1 cellular context compared by ENCODE assay signal in the genomic region with DNA sequence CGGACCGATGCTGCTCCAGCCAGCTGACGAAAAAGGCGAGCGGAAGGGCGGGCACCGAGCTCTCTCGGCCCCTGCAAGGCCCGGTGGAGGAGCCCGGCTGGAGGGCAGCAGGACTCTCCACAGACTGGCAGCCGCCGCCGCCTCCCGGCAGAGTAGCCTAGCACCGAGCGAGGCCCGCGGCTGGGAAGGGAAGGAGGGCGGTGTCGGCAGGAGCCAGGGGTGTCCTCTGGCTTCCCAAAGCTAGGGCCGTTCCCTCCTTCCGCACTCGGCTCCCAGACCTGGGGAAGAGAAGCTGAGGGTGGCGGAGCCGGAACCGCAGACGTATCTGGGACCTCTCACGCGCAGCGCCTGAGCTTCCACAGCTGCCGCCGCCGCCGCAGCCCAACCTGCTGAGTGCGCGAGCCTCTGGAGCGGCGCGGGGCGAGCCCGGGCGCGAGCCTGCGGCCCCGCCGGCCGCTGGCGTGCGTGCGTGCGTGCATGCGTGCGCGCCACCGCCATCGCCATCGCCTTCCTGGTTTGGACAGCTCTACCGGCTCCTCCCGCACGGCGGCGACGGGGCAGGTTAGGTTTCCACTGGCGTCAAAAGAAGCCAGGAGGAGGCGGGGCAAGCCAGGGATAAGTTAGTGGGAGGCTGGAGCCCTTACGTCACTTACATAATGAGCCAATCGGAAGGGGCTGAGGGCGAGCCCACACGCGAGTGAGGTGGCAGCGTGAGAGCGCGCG.
TF ChIP-seq lines count a peak whose summit lies in the region.

RAB6A (minus strand) TSS at position 395 of the 723 bp plus-strand sequence. CDS start 439 bp downstream, outside the sequence.

TF ChIP-seq in K562, 482 proteins besides CTCF, POLR2A, EP300 and RAD21 (continued from another document and continues in another):
- TF ChIP-seq, protein P1, sequence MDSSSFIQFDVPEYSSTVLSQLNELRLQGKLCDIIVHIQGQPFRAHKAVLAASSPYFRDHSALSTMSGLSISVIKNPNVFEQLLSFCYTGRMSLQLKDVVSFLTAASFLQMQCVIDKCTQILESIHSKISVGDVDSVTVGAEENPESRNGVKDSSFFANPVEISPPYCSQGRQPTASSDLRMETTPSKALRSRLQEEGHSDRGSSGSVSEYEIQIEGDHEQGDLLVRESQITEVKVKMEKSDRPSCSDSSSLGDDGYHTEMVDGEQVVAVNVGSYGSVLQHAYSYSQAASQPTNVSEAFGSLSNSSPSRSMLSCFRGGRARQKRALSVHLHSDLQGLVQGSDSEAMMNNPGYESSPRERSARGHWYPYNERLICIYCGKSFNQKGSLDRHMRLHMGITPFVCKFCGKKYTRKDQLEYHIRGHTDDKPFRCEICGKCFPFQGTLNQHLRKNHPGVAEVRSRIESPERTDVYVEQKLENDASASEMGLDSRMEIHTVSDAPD (CRISPR knock-in tag; IDR thresholded peaks at IDR 0.05), result no peak
- TF ChIP-seq KAT7 (CRISPR knock-in tag; IDR thresholded peaks at IDR 0.05; ENCODE audit: borderline replicate concordance), result no peak
- 0 out of 2 replicates have a peak, but pooled peaks have one; percentile 59 for TF ChIP-seq PML (IDR thresholded peaks at IDR 0.05; ENCODE audit: low read length)
- 0 out of 2 replicates have a peak, but pooled peaks have one; percentile 55 for TF ChIP-seq E2F3 (CRISPR knock-in tag; IDR thresholded peaks at IDR 0.05)
- TF ChIP-seq THAP12 (CRISPR knock-in tag; IDR thresholded peaks at IDR 0.05), result peak; percentile 85
- TF ChIP-seq SAP30 (IDR thresholded peaks at IDR 0.05; ENCODE audit: borderline replicate concordance, insufficient read depth, low read depth, low read length, poor library complexity, severe bottlenecking), result peak; percentile 75
- no peak for TF ChIP-seq HOXB6 (CRISPR knock-in tag; IDR thresholded peaks at IDR 0.05; ENCODE audit: borderline replicate concordance)
- TF ChIP-seq, protein P2, sequence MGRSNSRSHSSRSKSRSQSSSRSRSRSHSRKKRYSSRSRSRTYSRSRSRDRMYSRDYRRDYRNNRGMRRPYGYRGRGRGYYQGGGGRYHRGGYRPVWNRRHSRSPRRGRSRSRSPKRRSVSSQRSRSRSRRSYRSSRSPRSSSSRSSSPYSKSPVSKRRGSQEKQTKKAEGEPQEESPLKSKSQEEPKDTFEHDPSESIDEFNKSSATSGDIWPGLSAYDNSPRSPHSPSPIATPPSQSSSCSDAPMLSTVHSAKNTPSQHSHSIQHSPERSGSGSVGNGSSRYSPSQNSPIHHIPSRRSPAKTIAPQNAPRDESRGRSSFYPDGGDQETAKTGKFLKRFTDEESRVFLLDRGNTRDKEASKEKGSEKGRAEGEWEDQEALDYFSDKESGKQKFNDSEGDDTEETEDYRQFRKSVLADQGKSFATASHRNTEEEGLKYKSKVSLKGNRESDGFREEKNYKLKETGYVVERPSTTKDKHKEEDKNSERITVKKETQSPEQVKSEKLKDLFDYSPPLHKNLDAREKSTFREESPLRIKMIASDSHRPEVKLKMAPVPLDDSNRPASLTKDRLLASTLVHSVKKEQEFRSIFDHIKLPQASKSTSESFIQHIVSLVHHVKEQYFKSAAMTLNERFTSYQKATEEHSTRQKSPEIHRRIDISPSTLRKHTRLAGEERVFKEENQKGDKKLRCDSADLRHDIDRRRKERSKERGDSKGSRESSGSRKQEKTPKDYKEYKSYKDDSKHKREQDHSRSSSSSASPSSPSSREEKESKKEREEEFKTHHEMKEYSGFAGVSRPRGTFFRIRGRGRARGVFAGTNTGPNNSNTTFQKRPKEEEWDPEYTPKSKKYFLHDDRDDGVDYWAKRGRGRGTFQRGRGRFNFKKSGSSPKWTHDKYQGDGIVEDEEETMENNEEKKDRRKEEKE (IDR thresholded peaks at IDR 0.05; ENCODE audit: borderline replicate concordance in 1 of 2, control insufficient read depth in 1 of 2, low read depth in 2 of 2, low read length in 1 of 2), result no peak
- TF ChIP-seq ELF2 (CRISPR knock-in tag; IDR thresholded peaks at IDR 0.05), result peak; percentile 91
- TF ChIP-seq MCM2 (IDR thresholded peaks at IDR 0.05; ENCODE audit: low read depth), result no peak
- TF ChIP-seq SMAD2 (IDR thresholded peaks at IDR 0.05; ENCODE audit: low read depth, low read length), result no peak
- TF ChIP-seq FOXJ2 (tag; IDR thresholded peaks at IDR 0.05), result no peak
- no peak for TF ChIP-seq ZNF174 (CRISPR knock-in tag; IDR thresholded peaks at IDR 0.05)
- TF ChIP-seq NR1H2 (CRISPR knock-in tag; IDR thresholded peaks at IDR 0.05), result no peak
- TF ChIP-seq RCOR1 (IDR thresholded peaks at IDR 0.05; ENCODE audit: borderline replicate concordance in 1 of 2, low read depth in 2 of 2, low read length in 2 of 2), result peak in 1 of 2 experiments; percentile 56; a peak in 1 of 4 replicates
- TF ChIP-seq ZNF586 (CRISPR knock-in tag; conservative IDR thresholded peaks at IDR 0.05), result no peak
- TF ChIP-seq ZFX (CRISPR knock-in tag; IDR thresholded peaks at IDR 0.05), result peak; percentile 81
- TF ChIP-seq, protein P3, sequence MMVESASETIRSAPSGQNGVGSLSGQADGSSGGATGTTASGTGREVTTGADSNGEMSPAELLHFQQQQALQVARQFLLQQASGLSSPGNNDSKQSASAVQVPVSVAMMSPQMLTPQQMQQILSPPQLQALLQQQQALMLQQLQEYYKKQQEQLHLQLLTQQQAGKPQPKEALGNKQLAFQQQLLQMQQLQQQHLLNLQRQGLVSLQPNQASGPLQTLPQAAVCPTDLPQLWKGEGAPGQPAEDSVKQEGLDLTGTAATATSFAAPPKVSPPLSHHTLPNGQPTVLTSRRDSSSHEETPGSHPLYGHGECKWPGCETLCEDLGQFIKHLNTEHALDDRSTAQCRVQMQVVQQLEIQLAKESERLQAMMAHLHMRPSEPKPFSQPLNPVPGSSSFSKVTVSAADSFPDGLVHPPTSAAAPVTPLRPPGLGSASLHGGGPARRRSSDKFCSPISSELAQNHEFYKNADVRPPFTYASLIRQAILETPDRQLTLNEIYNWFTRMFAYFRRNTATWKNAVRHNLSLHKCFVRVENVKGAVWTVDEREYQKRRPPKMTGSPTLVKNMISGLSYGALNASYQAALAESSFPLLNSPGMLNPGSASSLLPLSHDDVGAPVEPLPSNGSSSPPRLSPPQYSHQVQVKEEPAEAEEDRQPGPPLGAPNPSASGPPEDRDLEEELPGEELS (CRISPR knock-in tag; IDR thresholded peaks at IDR 0.05; ENCODE audit: borderline replicate concordance), result no peak
- no peak for TF ChIP-seq ZNF41 (CRISPR knock-in tag; conservative IDR thresholded peaks at IDR 0.05)
- TF ChIP-seq, protein P4, sequence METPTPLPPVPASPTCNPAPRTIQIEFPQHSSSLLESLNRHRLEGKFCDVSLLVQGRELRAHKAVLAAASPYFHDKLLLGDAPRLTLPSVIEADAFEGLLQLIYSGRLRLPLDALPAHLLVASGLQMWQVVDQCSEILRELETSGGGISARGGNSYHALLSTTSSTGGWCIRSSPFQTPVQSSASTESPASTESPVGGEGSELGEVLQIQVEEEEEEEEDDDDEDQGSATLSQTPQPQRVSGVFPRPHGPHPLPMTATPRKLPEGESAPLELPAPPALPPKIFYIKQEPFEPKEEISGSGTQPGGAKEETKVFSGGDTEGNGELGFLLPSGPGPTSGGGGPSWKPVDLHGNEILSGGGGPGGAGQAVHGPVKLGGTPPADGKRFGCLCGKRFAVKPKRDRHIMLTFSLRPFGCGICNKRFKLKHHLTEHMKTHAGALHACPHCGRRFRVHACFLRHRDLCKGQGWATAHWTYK (CRISPR knock-in tag; IDR thresholded peaks at IDR 0.05), result no peak; the same call in 1 of the 2 replicates
- TF ChIP-seq ETS2 (tag; IDR thresholded peaks at IDR 0.05; ENCODE audit: borderline replicate concordance, poor library complexity, severe bottlenecking), result no peak
- TF ChIP-seq KHSRP (IDR thresholded peaks at IDR 0.05), result no peak
- TF ChIP-seq CCNT2 (IDR thresholded peaks at IDR 0.05; ENCODE audit: borderline replicate concordance, extremely low read depth, insufficient read length, low read depth, low read length), result peak; percentile 89
- peak; percentile 50; the same call in 1 of the 2 replicates for TF ChIP-seq ZNF224 (CRISPR knock-in tag; IDR thresholded peaks at IDR 0.05)
- TF ChIP-seq MEF2D (tag; conservative IDR thresholded peaks at IDR 0.05; ENCODE audit: low read depth), result no peak
- no peak for TF ChIP-seq ZNF75A (CRISPR knock-in tag; IDR thresholded peaks at IDR 0.05)
- no peak for TF ChIP-seq SMC3 (conservative IDR thresholded peaks at IDR 0.05; ENCODE audit: insufficient read depth, low read depth, low read length)
- TF ChIP-seq ZNF57 (CRISPR knock-in tag; IDR thresholded peaks at IDR 0.05), result no peak
- 0 out of 2 replicates have a peak, but pooled peaks have one; percentile 14 for TF ChIP-seq ARID2 (IDR thresholded peaks at IDR 0.05)
- no peak for TF ChIP-seq HNRNPUL1 (IDR thresholded peaks at IDR 0.05; ENCODE audit: low read length)
- no peak for TF ChIP-seq STAT5A (IDR thresholded peaks at IDR 0.05; ENCODE audit: borderline replicate concordance, low read length)
- no peak for TF ChIP-seq SNIP1 (IDR thresholded peaks at IDR 0.05; ENCODE audit: low read depth)
- no peak for TF ChIP-seq ELF4 (CRISPR knock-in tag; IDR thresholded peaks at IDR 0.05)
- no peak; the same call in 1 of the 2 replicates for TF ChIP-seq ETV5 (CRISPR knock-in tag; IDR thresholded peaks at IDR 0.05; ENCODE audit: low read depth)
- no peak; the same call in 1 of the 2 replicates for TF ChIP-seq MTA1 (IDR thresholded peaks at IDR 0.05; ENCODE audit: borderline replicate concordance)
- TF ChIP-seq RBM22 (IDR thresholded peaks at IDR 0.05; ENCODE audit: low read depth, low read length, poor library complexity, severe bottlenecking), result no peak
- no peak; the same call in 1 of the 2 replicates for TF ChIP-seq ARID1B (IDR thresholded peaks at IDR 0.05)
- TF ChIP-seq HNRNPLL (IDR thresholded peaks at IDR 0.05; ENCODE audit: low read depth, low read length, poor library complexity, severe bottlenecking), result peak; percentile 61
- peak; percentile 48; the same call in 1 of the 2 replicates for TF ChIP-seq ZNF24 (IDR thresholded peaks at IDR 0.05)
- TF ChIP-seq MCM5 (IDR thresholded peaks at IDR 0.05; ENCODE audit: low read depth), result no peak
- TF ChIP-seq ZFPM2 (CRISPR knock-in tag; IDR thresholded peaks at IDR 0.05), result no peak
- TF ChIP-seq CEBPB (tag; IDR thresholded peaks at IDR 0.05), result no peak
- TF ChIP-seq L3MBTL2 (IDR thresholded peaks at IDR 0.05), result peak; percentile 84
- no peak for TF ChIP-seq MLLT1 (IDR thresholded peaks at IDR 0.05)
- TF ChIP-seq POLR2B (IDR thresholded peaks at IDR 0.05; ENCODE audit: low read depth, partially characterized antibody), result peak; percentile 30
- TF ChIP-seq ZNF140 (CRISPR knock-in tag; IDR thresholded peaks at IDR 0.05), result no peak
- TF ChIP-seq SFPQ (IDR thresholded peaks at IDR 0.05; ENCODE audit: low read depth, low read length), result no peak
- TF ChIP-seq KLF1 (tag; IDR thresholded peaks at IDR 0.05), result no peak
- 0 out of 2 replicates have a peak, but pooled peaks have one; percentile 46 for TF ChIP-seq JUN (IDR thresholded peaks at IDR 0.05; ENCODE audit: borderline replicate concordance, low read depth, low read length)
- TF ChIP-seq JUN (CRISPR knock-in tag; IDR thresholded peaks at IDR 0.05; ENCODE audit: borderline replicate concordance), result no peak
- TF ChIP-seq, protein P5, sequence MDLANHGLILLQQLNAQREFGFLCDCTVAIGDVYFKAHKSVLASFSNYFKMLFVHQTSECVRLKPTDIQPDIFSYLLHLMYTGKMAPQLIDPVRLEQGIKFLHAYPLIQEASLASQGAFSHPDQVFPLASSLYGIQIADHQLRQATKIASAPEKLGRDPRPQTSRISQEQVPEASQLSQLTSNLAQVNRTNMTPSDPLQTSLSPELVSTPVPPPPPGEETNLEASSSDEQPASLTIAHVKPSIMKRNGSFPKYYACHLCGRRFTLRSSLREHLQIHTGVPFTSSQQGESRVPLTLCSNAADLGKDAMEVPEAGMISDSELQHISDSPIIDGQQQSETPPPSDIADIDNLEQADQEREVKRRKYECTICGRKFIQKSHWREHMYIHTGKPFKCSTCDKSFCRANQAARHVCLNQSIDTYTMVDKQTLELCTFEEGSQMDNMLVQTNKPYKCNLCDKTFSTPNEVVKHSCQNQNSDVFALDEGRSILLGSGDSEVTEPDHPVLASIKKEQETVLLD (IDR thresholded peaks at IDR 0.05), result peak; percentile 96
- TF ChIP-seq ZNF551 (CRISPR knock-in tag; IDR thresholded peaks at IDR 0.05), result no peak
- no peak for TF ChIP-seq HLTF (IDR thresholded peaks at IDR 0.05)
